19 cellular contexts compared by ENCODE assay signal in the genomic region with DNA sequence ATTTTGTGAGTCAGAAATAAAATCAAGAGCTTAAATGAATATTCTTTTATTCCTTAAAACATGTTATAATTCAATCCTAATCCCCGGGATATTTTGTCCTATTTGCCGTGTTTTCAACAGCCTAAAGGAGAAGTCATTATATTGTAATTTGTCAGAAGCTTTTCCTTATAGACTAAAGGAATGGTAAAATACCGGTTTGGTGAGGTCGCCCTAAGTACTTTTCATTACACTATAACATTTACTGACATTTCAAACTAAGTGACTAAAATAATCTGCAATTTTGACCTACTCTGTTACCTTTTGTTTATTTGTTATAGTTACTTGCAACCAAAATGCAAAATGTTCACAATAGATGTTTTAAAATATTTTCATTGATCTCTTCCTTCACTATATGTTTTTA. TPM values are rescaled to one million over a fixed set of nuclear protein-coding genes. Genes with fewer than 3 reads are reported as not detected.
"Had no signal": no experiment of that assay in that cellular context is flagged by ENCODE, and none has a peak within 500 bp of the region (broad histone marks: within the 10 kb centered on the region; RNA-seq: fewer than 3 reads in every experiment).

No MANE protein-coding gene starts in this region.

- ATAC-seq: gastroesophageal sphincter; left ventricle myocardium superior; naive thymus-derived CD8-positive, alpha-beta T cell; right cardiac atrium had no signal

- DNase-seq: effector CD4-positive, alpha-beta T cell; esophagus squamous epithelium; foreskin fibroblast; glutamatergic neuron; immature natural killer cell; left ventricle myocardium superior; mesenchymal stem cell; naive thymus-derived CD8-positive, alpha-beta T cell; right cardiac atrium; stimulated activated CD4-positive, alpha-beta T cell treated with anti-CD3 and anti-CD28 coated beads, Interleukin-2, amount 100 ng/mL, for 48 hours; stimulated activated naive CD4-positive, alpha-beta T cell treated with Interleukin-2 at 50 U/mL for 16 hours; uterus had no signal

- H3K9me3 ChIP-seq: esophagus squamous epithelium, gastroesophageal sphincter, neutrophil, upper lobe of left lung, uterus had no signal

- H3K4me3 ChIP-seq: coronary artery, esophagus squamous epithelium, gastroesophageal sphincter, lung, smooth muscle cell, upper lobe of left lung, uterus had no signal

- H3K4me1 ChIP-seq: esophagus squamous epithelium, upper lobe of left lung, uterus had no signal

- H3K4me2 ChIP-seq: smooth muscle cell had no signal

- H3K36me3 ChIP-seq: esophagus squamous epithelium, gastroesophageal sphincter, neutrophil, upper lobe of left lung, uterus had no signal

- H3K27me3 ChIP-seq: gastroesophageal sphincter, upper lobe of left lung, uterus had no signal

- H3K27ac ChIP-seq: coronary artery, epithelial cell of prostate, esophagus squamous epithelium, gastroesophageal sphincter, neutrophil, upper lobe of left lung, uterus had no signal

RNA-seq across cellular contexts. Expression of a gene that starts 8.8 kb away (rescaled TPM):
- total RNA-seq: naive thymus-derived CD8-positive, alpha-beta T cell had no signal
- polyA plus RNA-seq: immature natural killer cell had no signal
